Comparison of ENCODE assay signal across 1 cellular context in genomic region chr2:24297663-24298062, GRCh38.
TF ChIP-seq lines count a peak whose summit lies in the region.

No MANE protein-coding gene starts in this region.

TF ChIP-seq in A549, 52 proteins besides CTCF, POLR2A, EP300 and RAD21:
- TF ChIP-seq JUN (IDR thresholded peaks at IDR 0.05): no peak
- TF ChIP-seq HEYL (CRISPR knock-in tag; IDR thresholded peaks at IDR 0.05): no peak
- TF ChIP-seq ATOH8 (CRISPR knock-in tag; IDR thresholded peaks at IDR 0.05; ENCODE audit: low read depth): no peak
- TF ChIP-seq MAFK (IDR thresholded peaks at IDR 0.05; ENCODE audit: partially characterized antibody): no peak
- no peak for TF ChIP-seq SREBF2 (IDR thresholded peaks at IDR 0.05)
- TF ChIP-seq HOXB5 (CRISPR knock-in tag; IDR thresholded peaks at IDR 0.05): no peak
- TF ChIP-seq FOXS1 (CRISPR knock-in tag; IDR thresholded peaks at IDR 0.05): no peak
- TF ChIP-seq RCOR1 (IDR thresholded peaks at IDR 0.05; ENCODE audit: low read depth, low read length): no peak
- no peak for TF ChIP-seq ZNF302 (CRISPR knock-in tag; IDR thresholded peaks at IDR 0.05)
- no peak for TF ChIP-seq GATA3 (IDR thresholded peaks at IDR 0.05; ENCODE audit: borderline replicate concordance)
- no peak for TF ChIP-seq EHF (CRISPR knock-in tag; IDR thresholded peaks at IDR 0.05)
- TF ChIP-seq JUNB (IDR thresholded peaks at IDR 0.05): no peak
- TF ChIP-seq CEBPB (IDR thresholded peaks at IDR 0.05): no peak
- TF ChIP-seq HOXB13 (CRISPR knock-in tag; IDR thresholded peaks at IDR 0.05; ENCODE audit: low read depth): no peak
- TF ChIP-seq ESRRA (IDR thresholded peaks at IDR 0.05; ENCODE audit: borderline replicate concordance, low read length): no peak
- no peak for TF ChIP-seq TP53 (CRISPR knock-in tag; IDR thresholded peaks at IDR 0.05)
- TF ChIP-seq USF2 (IDR thresholded peaks at IDR 0.05): no peak
- TF ChIP-seq E2F6 (IDR thresholded peaks at IDR 0.05; ENCODE audit: borderline replicate concordance, low read depth): no peak
- TF ChIP-seq CBX2 (IDR thresholded peaks at IDR 0.05; ENCODE audit: borderline replicate concordance, low read depth): no peak
